In the genomic region with DNA sequence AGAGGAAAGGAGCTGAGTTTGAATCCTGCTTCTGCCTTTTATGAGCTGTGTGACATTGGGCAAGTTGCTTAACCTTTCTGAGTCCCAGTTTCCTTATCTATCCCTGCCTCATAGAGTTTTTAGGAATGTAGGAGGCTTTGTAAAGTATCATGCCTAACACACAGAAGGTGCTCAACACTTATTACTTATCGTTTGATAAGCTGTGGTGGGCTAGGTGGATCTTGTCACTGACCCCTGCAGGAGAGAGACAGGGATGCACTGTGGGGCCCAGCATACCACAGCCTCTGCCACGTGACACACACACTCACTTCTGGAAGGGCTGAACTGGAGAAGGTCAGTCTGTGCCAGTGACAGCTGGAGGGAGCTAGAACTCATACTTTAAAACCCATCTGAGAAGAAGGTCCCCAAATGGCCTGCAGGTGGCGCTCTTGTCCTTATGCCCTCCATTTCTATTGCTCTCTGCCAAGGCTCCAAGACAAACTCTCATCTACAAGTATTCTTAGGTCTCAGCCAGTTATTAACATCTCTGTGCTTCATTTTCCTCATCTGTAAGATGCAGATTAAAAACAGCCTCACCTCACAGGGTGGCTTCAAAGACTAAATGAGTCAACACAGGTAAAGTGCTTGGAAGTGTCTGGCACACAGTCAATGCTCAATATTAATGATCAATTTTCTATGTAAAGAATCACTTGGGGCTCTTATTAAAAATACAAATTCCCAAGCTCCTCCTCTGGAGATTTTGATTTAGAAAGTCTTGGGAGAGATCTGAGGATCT, we compare ENCODE assay signal across 8 cellular contexts. TPM values are rescaled to one million over a fixed set of nuclear protein-coding genes. Genes with fewer than 3 reads are reported as not detected.
DNase-seq lines count a peak whose midpoint lies in the region; ATAC-seq, FAIRE-seq and TF ChIP-seq lines count a peak whose summit lies in the region.

No MANE protein-coding gene starts in this region.

- no peaks in the 10 kb centered on the region for H3K27me3 Mint-ChIP-seq in T-helper 2 cell treated with Interferon-gamma antibody and Interleukin-4, amounts not matched to agents 5 μg/mL and 100 μg/mL, for 36 hours (ENCODE audit: low read depth)

- peaks cover 2% of the 10 kb centered on the region for H3K4me1 Mint-ChIP-seq in T-helper 2 cell treated with Interferon-gamma antibody and Interleukin-4, amounts not matched to agents 5 μg/mL and 100 μg/mL, for 36 hours (ENCODE audit: low read depth)

- H3K27ac Mint-ChIP-seq in T-helper 2 cell treated with Interferon-gamma antibody and Interleukin-4, amounts not matched to agents 5 μg/mL and 100 μg/mL, for 36 hours, result no peak overlapping the region

- no peak overlapping the region for H3K4me3 ChIP-seq in kidney (ENCODE audit: low read length in 2 of 2)

- peak; percentile 98 for DNase-seq in A172 (ENCODE audit: low spot score)
- DNase-seq in GM12891 (ENCODE audit: insufficient read length, low spot score), result peak; percentile 60
- peak; percentile 75 for DNase-seq in NCI-H146 treated with DMSO at 0.1 percent for 48 hours (lab: John Stamatoyannopoulos, UW; ENCODE audit: unreplicated experiment)
- DNase-seq in T-helper 2 cell treated with Interferon-gamma antibody and Interleukin-4, amounts not matched to agents 5 μg/mL and 100 μg/mL, for 36 hours (ENCODE audit: low spot score), result peak; percentile 46
- DNase-seq in brain pericyte (ENCODE audit: low read depth, low spot score), result peak; percentile 61
- DNase-seq in kidney, result peak; percentile 86
- DNase-seq in stimulated activated CD4-positive, alpha-beta T cell treated with anti-CD3 and anti-CD28 coated beads, Interleukin-1b, Interleukin-23, amount 100 ng/mL, for 4 hours (ENCODE audit: low read depth in 2 of 2), result peak; percentile 12 to 32

- FAIRE-seq in GM12891 (lab: Jason Lieb, UNC), result peak; percentile 96
- no peak for FAIRE-seq in kidney (lab: Jason Lieb, UNC)

- H3K36me3 ChIP-seq in kidney (ENCODE audit: control insufficient read depth in 1 of 2, insufficient read depth in 2 of 2, low read length in 2 of 2), result peaks cover 19 to 47% of the 10 kb centered on the region in 2 donors

- no peaks in the 10 kb centered on the region for H3K36me3 Mint-ChIP-seq in T-helper 2 cell treated with Interferon-gamma antibody and Interleukin-4, amounts not matched to agents 5 μg/mL and 100 μg/mL, for 36 hours (ENCODE audit: low read depth)

- H3K9me3 Mint-ChIP-seq in T-helper 2 cell treated with Interferon-gamma antibody and Interleukin-4, amounts not matched to agents 5 μg/mL and 100 μg/mL, for 36 hours, result no peaks in the 10 kb centered on the region

- intact Hi-C loops in kidney (cut with DNase I), result no loop called here

- H3K4me1 ChIP-seq in kidney (ENCODE audit: control insufficient read depth in 1 of 2, insufficient read depth in 1 of 2, low read depth in 1 of 2, low read length in 2 of 2), result peaks cover 7 to 11% of the 10 kb centered on the region in 2 donors

- H3K27ac ChIP-seq in kidney (ENCODE audit: low read depth in 2 of 2, low read length in 2 of 2), result peak overlapping the region in 1 of 2 donors; percentile 60

- peak overlapping the region in 1 of 2 donors; percentile 8 for H3K9ac ChIP-seq in kidney (ENCODE audit: low read length in 2 of 2)

- peak; percentile 61 for TF ChIP-seq CTCF in kidney (IDR thresholded peaks at IDR 0.05; ENCODE audit: borderline replicate concordance, extremely low read depth, insufficient read depth)

- peak; percentile 59 for ATAC-seq in HG02840 (IDR thresholded peaks at IDR 0.05; ENCODE audit: low FRiP score, unreplicated experiment)

- no peaks in the 10 kb centered on the region for H3K9me3 ChIP-seq in kidney (ENCODE audit: control insufficient read depth in 1 of 2, low read length in 2 of 2)

- H3K4me3 Mint-ChIP-seq in T-helper 2 cell treated with Interferon-gamma antibody and Interleukin-4, amounts not matched to agents 5 μg/mL and 100 μg/mL, for 36 hours, result no peak overlapping the region

- TF ChIP-seq POLR2A in GM12891 (IDR thresholded peaks at IDR 0.05; ENCODE audit: low read depth, low read length), result no peak

TF ChIP-seq in GM12891, 5 proteins besides CTCF, POLR2A, EP300 and RAD21:
- TF ChIP-seq PAX5 (IDR thresholded peaks at IDR 0.05; ENCODE audit: insufficient read depth, low read length, severe bottlenecking), result no peak
- no peak for TF ChIP-seq TAF1 (IDR thresholded peaks at IDR 0.05; ENCODE audit: low read depth, low read length)
- no peak for TF ChIP-seq POLR2AphosphoS5 (IDR thresholded peaks at IDR 0.05; ENCODE audit: low read depth, low read length)
- no peak for TF ChIP-seq SPI1 (IDR thresholded peaks at IDR 0.05; ENCODE audit: low read depth, low read length)
- no peak for TF ChIP-seq POU2F2 (IDR thresholded peaks at IDR 0.05; ENCODE audit: low read depth, low read length)

RNA-seq across cellular contexts. Expression of a gene that starts 57.5 kb away (rescaled TPM):
- total RNA-seq in A172 (2014; rRNA removed; shearing (Covaris generic)), result 44.0 and 45.3 TPM in 2 replicates
- polyA plus RNA-seq in GM12891 (2012; ENCODE audit: low read depth, missing spikeins), result 5.7 TPM
- 25.4 TPM for total RNA-seq in kidney
- 13.1 TPM for polyA plus RNA-seq in kidney (ENCODE audit: insufficient read depth, low read depth, low replicate concordance)

Comparison
In these comparisons a context has a peak if more than half of its experiments do, and no peak if none do; other contexts are left out.
1. DNase-seq: peak in every context shown above with its lines; median percentile 98 in A172; 86 in kidney; 75 in NCI-H146 treated with DMSO at 0.1 percent for 48 hours; 61 in brain pericyte; 60 in GM12891; 46 in T-helper 2 cell treated with Interferon-gamma antibody and Interleukin-4, amounts not matched to agents 5 μg/mL and 100 μg/mL, for 36 hours; 22 in stimulated activated CD4-positive, alpha-beta T cell treated with anti-CD3 and anti-CD28 coated beads, Interleukin-1b, Interleukin-23, amount 100 ng/mL, for 4 hours.